In the genomic region with DNA sequence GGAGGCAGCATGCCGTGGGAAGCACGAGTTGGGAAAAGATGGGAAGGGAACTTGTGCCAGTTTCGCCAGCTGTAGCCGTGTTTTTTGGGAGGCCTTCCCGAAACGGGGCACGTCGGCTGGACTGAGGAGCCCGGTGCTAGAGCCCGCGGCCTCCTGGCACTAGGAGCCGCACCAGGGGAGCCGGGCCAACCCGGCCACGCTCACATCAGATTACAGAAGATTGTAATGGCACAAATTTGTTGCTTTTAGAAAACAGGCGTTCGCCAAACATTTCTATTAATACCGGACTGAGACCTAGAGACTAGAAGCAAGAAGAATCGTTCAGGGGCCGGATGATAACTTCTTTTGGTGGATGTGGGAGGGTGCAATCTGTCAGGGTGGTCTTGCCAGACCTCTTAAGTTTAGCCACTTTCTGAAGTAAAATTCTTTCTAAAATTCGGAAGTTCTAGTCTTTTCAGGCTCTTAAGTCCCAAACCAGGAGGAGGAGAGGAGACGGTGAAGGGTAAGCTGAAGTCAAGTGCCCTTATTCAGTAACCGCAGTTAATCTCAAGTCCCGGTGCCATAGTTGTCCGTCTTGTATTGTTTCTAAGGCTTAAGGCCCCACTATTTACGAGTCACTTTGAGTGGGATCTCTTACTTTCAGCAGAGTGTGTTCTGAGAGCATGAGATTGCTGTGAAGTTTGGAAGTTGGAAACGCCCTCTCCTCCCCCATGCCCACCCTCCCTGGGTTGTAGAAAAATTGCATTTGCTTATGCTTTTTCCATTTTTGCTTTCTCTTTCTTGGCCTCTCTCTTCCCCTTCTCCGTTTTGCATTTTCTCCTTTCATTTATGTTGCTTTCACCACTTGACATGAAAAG, we compare ENCODE assay signal across 8 cellular contexts. TPM values are rescaled to one million over a fixed set of nuclear protein-coding genes. Genes with fewer than 3 reads are reported as not detected.
DNase-seq lines count a peak whose midpoint lies in the region; ATAC-seq and FAIRE-seq lines count a peak whose summit lies in the region.

No MANE protein-coding gene starts in this region.

- H3K4me2 ChIP-seq in Karpas-422 (ENCODE audit: low read depth, low read length, poor library complexity, severe bottlenecking), result peak overlapping the region; percentile 93

- no peak overlapping the region for H2AFZ ChIP-seq in Karpas-422 (ENCODE audit: low read length)
- H2AFZ ChIP-seq in neuron (ENCODE audit: low read depth, low read length), result peak overlapping the region; percentile 99

- peaks cover 54% of the 10 kb centered on the region for H3K4me1 ChIP-seq in CD8-positive, alpha-beta memory T cell (ENCODE audit: insufficient read depth, low read length)
- peaks cover 68% of the 10 kb centered on the region for H3K4me1 ChIP-seq in Karpas-422 (ENCODE audit: low read length)
- peaks cover 10% of the 10 kb centered on the region for H3K4me1 ChIP-seq in neuron (ENCODE audit: insufficient read depth, low read length)

- POLR2A ChIA-PET in CD8-positive, alpha-beta memory T cell (lab: Charles Lee), result interaction anchor here (0.5 to 4.4 kb wide), 12 partner anchors 11 to 80 kb away, joined by 3 to 25 read pairs (median 4); no protein-coding TSS in a partner anchor

- no peak for FAIRE-seq in frontal cortex (lab: Jason Lieb, UNC)

- H4K20me1 ChIP-seq in Karpas-422 (ENCODE audit: insufficient read depth, low read depth, low read length), result peaks cover 9% of the 10 kb centered on the region; the same call in 1 of the 2 replicates

- peak overlapping the region; percentile 88 to 99 (median 98) for H3K4me3 Mint-ChIP-seq in CD8-positive, alpha-beta memory T cell

- CTCF ChIA-PET in CD8-positive, alpha-beta memory T cell (lab: Charles Lee), result interaction anchor here (0.9 to 3.5 kb wide), 18 partner anchors 11 to 155 kb away, joined by 3 to 25 read pairs (median 5); no protein-coding TSS in a partner anchor

- no peaks in the 10 kb centered on the region for H3K27me3 Mint-ChIP-seq in CD8-positive, alpha-beta memory T cell

- peak overlapping the region; percentile 63 to 99 (median 94) for H3K27ac Mint-ChIP-seq in CD8-positive, alpha-beta memory T cell

- peak overlapping the region; percentile 82 for H3K27ac ChIP-seq in CD8-positive, alpha-beta memory T cell (ENCODE audit: low read depth, low read length)
- peak overlapping the region; percentile 84 for H3K27ac ChIP-seq in Karpas-422 (ENCODE audit: low read length)

- H3K27me3 ChIP-seq in CD8-positive, alpha-beta memory T cell (ENCODE audit: insufficient read depth, low read length, poor library complexity, severe bottlenecking), result no peaks in the 10 kb centered on the region
- H3K27me3 ChIP-seq in Karpas-422 (ENCODE audit: low read length) (no peaks in the 10 kb centered on the region), neuron (ENCODE audit: insufficient read depth, low read length) (no peaks in the 10 kb centered on the region)

- H3K4me3 ChIP-seq in CD8-positive, alpha-beta memory T cell (ENCODE audit: low read length), result peak overlapping the region; percentile 90
- H3K4me3 ChIP-seq in Karpas-422 (ENCODE audit: low read length), result peak overlapping the region; percentile 99
- peak overlapping the region; percentile 63 for H3K4me3 ChIP-seq in neuron (ENCODE audit: low read length)

- peak in 2 of 5 donors; percentile 24 to 53 for DNase-seq in CD8-positive, alpha-beta memory T cell
- DNase-seq in Karpas-422, result peak; percentile 73
- peak; percentile 58 for DNase-seq in activated CD8-positive, alpha-beta memory T cell treated with anti-CD3 and anti-CD28 coated beads, Interleukin-2, amount 50 U/mL, for 48 hours
- peak; percentile 49 for DNase-seq in fibroblast of peridontal ligament (ENCODE audit: extremely low read depth)
- no peak for DNase-seq in frontal cortex (ENCODE audit: low spot score in 2 of 2)
- DNase-seq in COLO829 (ENCODE audit: low spot score), result no peak

- peaks cover 0 to 56% (median 14%) of the 10 kb centered on the region in 3 donors for H3K36me3 Mint-ChIP-seq in CD8-positive, alpha-beta memory T cell

- H3K9me3 ChIP-seq in CD8-positive, alpha-beta memory T cell (ENCODE audit: low read length), result no peaks in the 10 kb centered on the region
- no peaks in the 10 kb centered on the region for H3K9me3 ChIP-seq in Karpas-422 (ENCODE audit: low read length)
- no peaks in the 10 kb centered on the region for H3K9me3 ChIP-seq in neuron (ENCODE audit: low read length)

- H3K4me1 Mint-ChIP-seq in CD8-positive, alpha-beta memory T cell, result peaks cover 40 to 62% (median 55%) of the 10 kb centered on the region in 3 donors

- ATAC-seq in HG02970 (IDR thresholded peaks at IDR 0.05; ENCODE audit: low FRiP score, unreplicated experiment), result no peak

- H3K9ac ChIP-seq in Karpas-422 (ENCODE audit: low read length), result peak overlapping the region; percentile 94

- peaks cover 66% of the 10 kb centered on the region for H3K79me2 ChIP-seq in Karpas-422 (ENCODE audit: low read length)

- no peaks in the 10 kb centered on the region for H3K9me2 ChIP-seq in Karpas-422 (replicated peaks; ENCODE audit: insufficient read depth, low read length)

- no peaks in the 10 kb centered on the region for H3K9me3 Mint-ChIP-seq in CD8-positive, alpha-beta memory T cell

- H3K36me3 ChIP-seq in CD8-positive, alpha-beta memory T cell (ENCODE audit: insufficient read depth, low read length), result no peaks in the 10 kb centered on the region
- peaks cover 18% of the 10 kb centered on the region; the same call in 1 of the 2 replicates for H3K36me3 ChIP-seq in Karpas-422 (ENCODE audit: insufficient read depth, low read length)
- H3K36me3 ChIP-seq in neuron (ENCODE audit: insufficient read depth, low read length), result no peaks in the 10 kb centered on the region

RNA-seq across cellular contexts. Expression of a gene that starts 1.4 kb away (rescaled TPM):
- 10 to 100 TPM; 58.2 to 59.2 TPM for total RNA-seq in CD8-positive, alpha-beta memory T cell
- 4.0 TPM for polyA plus RNA-seq in CD8-positive, alpha-beta memory T cell
- 21.5 and 27.4 TPM in 2 replicates for total RNA-seq in Karpas-422 (2014; rRNA removed; shearing (Covaris generic); ENCODE audit: low replicate concordance)
- total RNA-seq in frontal cortex, result 5.7 TPM

Comparison
In these comparisons a context has a peak if more than half of its experiments do, and no peak if none do; other contexts are left out.
1. DNase-seq: peak in Karpas-422 (single experiment), activated CD8-positive, alpha-beta memory T cell treated with anti-CD3 and anti-CD28 coated beads, Interleukin-2, amount 50 U/mL, for 48 hours (single experiment) and fibroblast of peridontal ligament (single experiment); none in frontal cortex (0 of 2) and COLO829 (single experiment).
2. Peak in every context shown above with its lines, with median percentiles within 50 percentile points of each other: H3K4me3 ChIP-seq.